7 cellular contexts compared by ENCODE assay signal in genomic region chr17:50482516-50482915, GRCh38. TPM values are rescaled to one million over a fixed set of nuclear protein-coding genes. Genes with fewer than 3 reads are reported as not detected.
A peak's percentile ranks its signal among the peaks of the same experiment; 100 is the strongest.
DNase-seq lines count a peak whose midpoint lies in the region; ATAC-seq and TF ChIP-seq lines count a peak whose summit lies in the region.

No MANE protein-coding gene starts in this region.

- H3K27ac ChIP-seq in parathyroid adenoma, result no peak overlapping the region
- H3K27ac ChIP-seq in thyroid gland, result peak overlapping the region; percentile 90 to 98 (median 93)

- WGBS in thyroid gland, 2 donors, result 5 to 6% methylated on average over 7 of the region's 7 CpGs

- no peaks in the 10 kb centered on the region for H3K79me2 ChIP-seq in parathyroid adenoma

- no peaks in the 10 kb centered on the region for H3K27me3 Mint-ChIP-seq in activated naive CD8-positive, alpha-beta T cell treated with anti-CD3 and anti-CD28 coated beads, Interleukin-2, amount 10 ng/mL, durations not matched to agents 7 days and 5 days

- no peak for TF ChIP-seq POLR2A in thyroid gland (IDR thresholded peaks at IDR 0.05)

- peak; percentile 92 for TF ChIP-seq CTCF in GM12873 (IDR thresholded peaks at IDR 0.05; ENCODE audit: insufficient read depth, low read depth, low read length, missing control alignments)
- TF ChIP-seq CTCF in parathyroid adenoma (IDR thresholded peaks at IDR 0.05), result peak; percentile 96
- peak; percentile 53 to 99 (median 90) for TF ChIP-seq CTCF in thyroid gland (IDR thresholded peaks at IDR 0.05)

- H3K4me3 Mint-ChIP-seq in activated naive CD8-positive, alpha-beta T cell treated with anti-CD3 and anti-CD28 coated beads, Interleukin-2, amount 10 ng/mL, durations not matched to agents 7 days and 5 days, result no peak overlapping the region

- H3K9ac ChIP-seq in parathyroid adenoma, result no peak overlapping the region

- POLR2A ChIA-PET in activated naive CD8-positive, alpha-beta T cell treated with anti-CD3 and anti-CD28 coated beads, Interleukin-2, amount 10 ng/mL, durations not matched to agents 7 days and 5 days (lab: Charles Lee), result interaction anchor here (0.6 kb wide), 1 partner anchor 223 kb away, joined by 5 read pairs; no protein-coding TSS in a partner anchor

- peak overlapping the region; percentile 61 for H2AFZ ChIP-seq in parathyroid adenoma

- no peak for ATAC-seq in activated naive CD8-positive, alpha-beta T cell treated with anti-CD3 and anti-CD28 coated beads, Interleukin-2, amount 10 ng/mL, durations not matched to agents 7 days and 5 days (ENCODE audit: low read depth)

- H3K9me3 Mint-ChIP-seq in activated naive CD8-positive, alpha-beta T cell treated with anti-CD3 and anti-CD28 coated beads, Interleukin-2, amount 10 ng/mL, durations not matched to agents 7 days and 5 days, result no peaks in the 10 kb centered on the region

- H3K4me2 ChIP-seq in parathyroid adenoma (ENCODE audit: low read length), result peak overlapping the region; percentile 65

- H3K36me3 ChIP-seq in parathyroid adenoma (ENCODE audit: control insufficient read depth, insufficient read depth, low read length) (no peaks in the 10 kb centered on the region), thyroid gland (peaks cover 9 to 10% of the 10 kb centered on the region in 2 donors)

- intact Hi-C loops in head of caudate nucleus (cut with DNase I) (loop anchor here (5.0 kb wide), 1 partner anchor 60 kb away; no protein-coding TSS in a partner anchor), thyroid gland (cut with DNase I) (loop anchor here (10.0 kb wide), 2 partner anchors 142 to 202 kb away; no protein-coding TSS in a partner anchor)

- H3K27ac Mint-ChIP-seq in activated naive CD8-positive, alpha-beta T cell treated with anti-CD3 and anti-CD28 coated beads, Interleukin-2, amount 10 ng/mL, durations not matched to agents 7 days and 5 days, result no peak overlapping the region

- peaks cover 15% of the 10 kb centered on the region for H3K4me1 ChIP-seq in parathyroid adenoma
- peaks cover 35% of the 10 kb centered on the region in 2 donors for H3K4me1 ChIP-seq in thyroid gland

- H3K27me3 ChIP-seq in parathyroid adenoma (ENCODE audit: control insufficient read depth, insufficient read depth, low read length) (no peaks in the 10 kb centered on the region), thyroid gland (no peaks in the 10 kb centered on the region)

- no peak overlapping the region for H3K4me3 ChIP-seq in parathyroid adenoma (ENCODE audit: low read depth, low read length)
- H3K4me3 ChIP-seq in thyroid gland (replicated peaks in 1 of 3), result no peak overlapping the region

- DNase-seq in M059J (ENCODE audit: low read depth) (peak; percentile 96), SKM-1 treated with dmso at 0.1 percent for 144 hours (lab: John Stamatoyannopoulos, UW; ENCODE audit: unreplicated experiment) (peak; percentile 73), head of caudate nucleus (peak; percentile 70 to 97 (median 90)), thyroid gland (peak; percentile 99)
- peak; percentile 80 for DNase-seq in activated naive CD8-positive, alpha-beta T cell treated with anti-CD3 and anti-CD28 coated beads, Interleukin-2, amount 10 ng/mL, durations not matched to agents 7 days and 5 days

- H3K9me3 ChIP-seq in parathyroid adenoma (ENCODE audit: control insufficient read depth, low read length) (no peaks in the 10 kb centered on the region), thyroid gland (no peaks in the 10 kb centered on the region)

- H3K4me1 Mint-ChIP-seq in activated naive CD8-positive, alpha-beta T cell treated with anti-CD3 and anti-CD28 coated beads, Interleukin-2, amount 10 ng/mL, durations not matched to agents 7 days and 5 days, result peaks cover 13% of the 10 kb centered on the region

- H3K36me3 Mint-ChIP-seq in activated naive CD8-positive, alpha-beta T cell treated with anti-CD3 and anti-CD28 coated beads, Interleukin-2, amount 10 ng/mL, durations not matched to agents 7 days and 5 days, result peaks cover 6% of the 10 kb centered on the region

RNA-seq across cellular contexts. Expression of gene RSAD1, which starts 3.9 kb away (rescaled TPM):
- 9.8 and 14.1 TPM in 2 replicates for total RNA-seq in M059J (2014; rRNA removed; shearing (Covaris generic))
- total RNA-seq in activated naive CD8-positive, alpha-beta T cell treated with anti-CD3 and anti-CD28 coated beads, Interleukin-2, amount 10 ng/mL, durations not matched to agents 7 days and 5 days, result 10 to 100 TPM; 42.7 to 43.5 TPM
- 10 to 100 TPM; 30.2 to 50.1 (median 34.7) TPM for total RNA-seq in thyroid gland

RNA-seq across cellular contexts. Expression of gene CHAD, which starts 13.8 kb away (rescaled TPM):
- total RNA-seq in M059J (2014; rRNA removed; shearing (Covaris generic)), result not detected in 2 replicates
- total RNA-seq in activated naive CD8-positive, alpha-beta T cell treated with anti-CD3 and anti-CD28 coated beads, Interleukin-2, amount 10 ng/mL, durations not matched to agents 7 days and 5 days, result not detected
- under 1 TPM in 1 of 4 donors, not detected in 3; 0.67 TPM for total RNA-seq in thyroid gland

RNA-seq across cellular contexts. Expression of gene MYCBPAP, which starts 25.7 kb away (rescaled TPM):
- 0.12 TPM in 1 of 2 replicates, not detected in the other for total RNA-seq in M059J (2014; rRNA removed; shearing (Covaris generic))
- total RNA-seq in activated naive CD8-positive, alpha-beta T cell treated with anti-CD3 and anti-CD28 coated beads, Interleukin-2, amount 10 ng/mL, durations not matched to agents 7 days and 5 days, result 1 to 10 TPM; 4.0 to 4.4 TPM
- total RNA-seq in thyroid gland, result 1 to 10 TPM in 3 of 4 donors, under 1 TPM in 1; 0.78 to 3.2 (median 1.6) TPM

RNA-seq across cellular contexts. Expression of gene EPN3, which starts 50.0 kb away (rescaled TPM):
- total RNA-seq in M059J (2014; rRNA removed; shearing (Covaris generic)), result 0.74 TPM in 1 of 2 replicates, not detected in the other
- not detected for total RNA-seq in activated naive CD8-positive, alpha-beta T cell treated with anti-CD3 and anti-CD28 coated beads, Interleukin-2, amount 10 ng/mL, durations not matched to agents 7 days and 5 days
- total RNA-seq in thyroid gland, result 10 to 100 TPM in 1 of 4 donors, 1 to 10 TPM in 1, under 1 TPM in 1, not detected in 1; 0.63 to 31.6 (median 3.5) TPM

RNA-seq across cellular contexts. Expression of gene ACSF2, which starts 56.5 kb away (rescaled TPM):
- 23.4 and 29.1 TPM in 2 replicates for total RNA-seq in M059J (2014; rRNA removed; shearing (Covaris generic))
- total RNA-seq in activated naive CD8-positive, alpha-beta T cell treated with anti-CD3 and anti-CD28 coated beads, Interleukin-2, amount 10 ng/mL, durations not matched to agents 7 days and 5 days, result 10 to 100 TPM; 42.1 to 45.0 TPM
- total RNA-seq in thyroid gland, result 100 to 1,000 TPM in 3 of 4 donors, 10 to 100 TPM in 1; 97.3 to 193 (median 143) TPM
